Comparison of ENCODE assay signal across 8 cellular contexts in the genomic region with DNA sequence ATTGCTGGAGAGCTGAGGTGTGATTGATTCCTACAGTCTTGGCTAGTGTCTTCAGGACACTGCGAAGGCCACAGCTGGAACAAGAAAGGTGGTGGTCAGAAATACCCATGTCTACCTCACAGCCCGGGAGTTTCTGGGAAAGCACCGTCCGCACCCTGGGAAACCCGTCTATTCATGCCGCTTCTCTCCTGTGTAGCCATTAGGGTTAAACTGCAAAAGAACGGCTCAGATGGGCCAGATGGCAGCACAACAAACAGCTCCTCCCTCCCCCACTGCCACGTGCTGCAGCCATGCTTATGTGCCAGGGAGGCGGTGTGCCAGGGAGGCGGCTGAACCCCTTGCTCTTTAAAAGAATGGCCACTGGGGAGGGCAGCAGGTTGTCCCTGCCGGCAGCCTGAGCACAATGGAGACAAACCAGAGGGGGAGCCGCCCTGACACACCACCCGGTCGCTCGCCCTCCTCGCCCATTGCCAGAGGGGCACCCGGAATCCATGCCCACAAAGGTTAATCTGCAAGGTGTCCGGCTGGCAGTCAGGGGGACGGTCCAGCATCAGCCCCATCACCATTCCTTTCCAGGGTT.
DNase-seq lines count a peak whose midpoint lies in the region; ATAC-seq and TF ChIP-seq lines count a peak whose summit lies in the region.

No MANE protein-coding gene starts in this region.

- H3K4me1 ChIP-seq in neuron (ENCODE audit: insufficient read depth, low read length) = peaks cover 18% of the 10 kb centered on the region

- H3K9me3 ChIP-seq in neuron (ENCODE audit: low read length) = no peaks in the 10 kb centered on the region

- peak overlapping the region; percentile 22 for H2AFZ ChIP-seq in neuron (ENCODE audit: low read depth, low read length)

- H3K4me3 ChIP-seq in fibroblast of the aortic adventitia (ENCODE audit: low read depth, low read length) (peak overlapping the region; percentile 60), neuron (ENCODE audit: low read length) (peak overlapping the region; percentile 32)

- no peak for ATAC-seq in GM18858 (IDR thresholded peaks at IDR 0.05; ENCODE audit: unreplicated experiment)
- no peak for ATAC-seq in GM21447 (IDR thresholded peaks at IDR 0.05; ENCODE audit: unreplicated experiment)

- no peaks in the 10 kb centered on the region for H3K27me3 ChIP-seq in neuron (ENCODE audit: insufficient read depth, low read length)

- H3K36me3 ChIP-seq in neuron (ENCODE audit: insufficient read depth, low read length) = no peaks in the 10 kb centered on the region

- DNase-seq in ELR (ENCODE audit: low read depth) (peak; percentile 51), NCI-H146 (lab: John Stamatoyannopoulos, UW) (peak; percentile 68), fibroblast of the aortic adventitia (ENCODE audit: low read depth) (peak; percentile 55), islet precursor cell (no peak)
- peak; percentile 39 to 44 for DNase-seq in activated CD4-positive, alpha-beta T cell treated with anti-CD3 and anti-CD28 coated beads, Interleukin-2, amount 50 U/mL, for 4 hours

- TF ChIP-seq CTCF in fibroblast of the aortic adventitia (IDR thresholded peaks at IDR 0.05; ENCODE audit: insufficient read depth, low read length) = no peak
